Comparison of ENCODE assay signal across 33 cellular contexts in genomic region chr17:44092051-44092450, GRCh38.
"Had no signal": no experiment of that assay in that cellular context is flagged by ENCODE, and none has a peak within 500 bp of the region (broad histone marks: within the 10 kb centered on the region; RNA-seq: fewer than 3 reads in every experiment).

No MANE protein-coding gene starts in this region.

- DNase-seq: activated B cell treated with CpG ODN at 0.5 μM for 24 hours; activated CD4-positive, alpha-beta memory T cell treated with anti-CD3 and anti-CD28 coated beads, Interleukin-2, amount 10 ng/mL, durations not matched to agents 7 days and 5 days; activated CD4-positive, alpha-beta T cell treated with anti-CD3 and anti-CD28 coated beads for 4 hours; activated CD4-positive, CD25-positive, alpha-beta regulatory T cell treated with anti-CD3 and anti-CD28 coated beads, Interleukin-2, amount 50 U/mL, for 72 hours; activated CD8-positive, alpha-beta memory T cell treated with anti-CD3 and anti-CD28 coated beads for 24 hours; activated CD8-positive, alpha-beta memory T cell treated with anti-CD3 and anti-CD28 coated beads, Interleukin-2, amount 10 ng/mL, durations not matched to agents 7 days and 5 days; activated CD8-positive, alpha-beta memory T cell treated with anti-CD3 and anti-CD28 coated beads, Interleukin-2, amount 50 U/mL, for 48 hours; activated effector memory CD4-positive, alpha-beta T cell treated with Interleukin-2 at 50 U/mL for 16 hours; activated naive CD4-positive, alpha-beta T cell treated with anti-CD3 and anti-CD28 coated beads, Interleukin-2, amount 10 ng/mL, durations not matched to agents 7 days and 5 days; activated naive CD8-positive, alpha-beta T cell treated with anti-CD3 and anti-CD28 coated beads, Interleukin-2, amount 10 ng/mL, durations not matched to agents 7 days and 5 days; activated T-cell treated with anti-CD3 and anti-CD28 coated beads, Interleukin-2, amount 50 U/mL, for 48 hours; body of pancreas; cerebellar nuclear complex; MM.1S; MV-4-11; NCI-H1092; NCI-H1436 treated with DMSO at 0.1 percent for 48 hours; NCI-H1694 treated with DMSO at 0.1 percent for 48 hours; NCI-H2029; NCI-H510A; NCI-H526; NCI-H748 treated with DMSO at 0.1 percent for 48 hours; NK-92 treated with Interleukin-12 subunit alpha and Interleukin-12 subunit beta, amount 100 ng/mL, for 24 hours; PC-3; Peyer's patch; RPMI8226; SIG-M5; SW 1271; T-helper 1 cell; T-helper 2 cell; T-helper 9 cell had no signal

- H3K36me3 ChIP-seq: breast epithelium had no signal

- H3K4me3 ChIP-seq: body of pancreas, breast epithelium, Peyer's patch had no signal

- H3K4me3 Mint-ChIP-seq: activated B cell treated with CpG ODN at 0.5 μM for 24 hours; activated CD4-positive, alpha-beta memory T cell treated with anti-CD3 and anti-CD28 coated beads, Interleukin-2, amount 10 ng/mL, durations not matched to agents 7 days and 5 days; activated CD8-positive, alpha-beta memory T cell treated with anti-CD3 and anti-CD28 coated beads, Interleukin-2, amount 10 ng/mL, durations not matched to agents 7 days and 5 days; activated naive CD4-positive, alpha-beta T cell treated with anti-CD3 and anti-CD28 coated beads, Interleukin-2, amount 10 ng/mL, durations not matched to agents 7 days and 5 days; activated naive CD8-positive, alpha-beta T cell treated with anti-CD3 and anti-CD28 coated beads, Interleukin-2, amount 10 ng/mL, durations not matched to agents 7 days and 5 days had no signal

- H3K27me3 ChIP-seq: body of pancreas, breast epithelium, Peyer's patch had no signal

- ATAC-seq: activated CD8-positive, alpha-beta memory T cell treated with anti-CD3 and anti-CD28 coated beads, Interleukin-2, amount 10 ng/mL, durations not matched to agents 7 days and 5 days; body of pancreas; PC-3; Right ventricle myocardium inferior had no signal

- H3K27ac Mint-ChIP-seq: activated B cell treated with CpG ODN at 0.5 μM for 24 hours; activated CD4-positive, alpha-beta memory T cell treated with anti-CD3 and anti-CD28 coated beads, Interleukin-2, amount 10 ng/mL, durations not matched to agents 7 days and 5 days; activated CD8-positive, alpha-beta memory T cell treated with anti-CD3 and anti-CD28 coated beads, Interleukin-2, amount 10 ng/mL, durations not matched to agents 7 days and 5 days; activated naive CD4-positive, alpha-beta T cell treated with anti-CD3 and anti-CD28 coated beads, Interleukin-2, amount 10 ng/mL, durations not matched to agents 7 days and 5 days had no signal

- H3K9me3 Mint-ChIP-seq: activated B cell treated with CpG ODN at 0.5 μM for 24 hours; activated CD4-positive, alpha-beta memory T cell treated with anti-CD3 and anti-CD28 coated beads, Interleukin-2, amount 10 ng/mL, durations not matched to agents 7 days and 5 days; activated naive CD4-positive, alpha-beta T cell treated with anti-CD3 and anti-CD28 coated beads, Interleukin-2, amount 10 ng/mL, durations not matched to agents 7 days and 5 days; activated naive CD8-positive, alpha-beta T cell treated with anti-CD3 and anti-CD28 coated beads, Interleukin-2, amount 10 ng/mL, durations not matched to agents 7 days and 5 days had no signal

- H3K27me3 Mint-ChIP-seq: activated B cell treated with CpG ODN at 0.5 μM for 24 hours; activated CD4-positive, alpha-beta memory T cell treated with anti-CD3 and anti-CD28 coated beads, Interleukin-2, amount 10 ng/mL, durations not matched to agents 7 days and 5 days; activated CD8-positive, alpha-beta memory T cell treated with anti-CD3 and anti-CD28 coated beads, Interleukin-2, amount 10 ng/mL, durations not matched to agents 7 days and 5 days; activated naive CD4-positive, alpha-beta T cell treated with anti-CD3 and anti-CD28 coated beads, Interleukin-2, amount 10 ng/mL, durations not matched to agents 7 days and 5 days; activated naive CD8-positive, alpha-beta T cell treated with anti-CD3 and anti-CD28 coated beads, Interleukin-2, amount 10 ng/mL, durations not matched to agents 7 days and 5 days had no signal

- H3K36me3 Mint-ChIP-seq: activated CD8-positive, alpha-beta memory T cell treated with anti-CD3 and anti-CD28 coated beads, Interleukin-2, amount 10 ng/mL, durations not matched to agents 7 days and 5 days had no signal
